Comparison of ENCODE assay signal across 5 cellular contexts in genomic region chr16:2578905-2579304, GRCh38. TPM values are rescaled to one million over a fixed set of nuclear protein-coding genes. Genes with fewer than 3 reads are reported as not detected.
A peak's percentile ranks its signal among the peaks of the same experiment; 100 is the strongest.
DNase-seq lines count a peak whose midpoint lies in the region; ATAC-seq lines count a peak whose summit lies in the region.
"Not testable (repeated sequence)": the region's sequence is repeated elsewhere in the genome, so short reads cannot be mapped to it uniquely, and the experiment has no call there.
"Had no signal": no experiment of that assay in that cellular context is flagged by ENCODE, and none has a peak within 500 bp of the region (broad histone marks: within the 10 kb centered on the region; RNA-seq: fewer than 3 reads in every experiment).

No MANE protein-coding gene starts in this region.

- ATAC-seq in left cardiac atrium: peak; percentile 60 to 64
- peak; percentile 26 for ATAC-seq in left ventricle myocardium superior

- DNase-seq in left cardiac atrium, left ventricle myocardium superior: not testable (repeated sequence)

- intact Hi-C loops in left cardiac atrium (cut with DNase I); left ventricle myocardium superior (cut with micrococcal nuclease): not testable (repeated sequence)

RNA-seq across cellular contexts. Expression of gene PDPK1, which starts 41.1 kb away (rescaled TPM):
- total RNA-seq in left cardiac atrium (10 to 100 TPM; 32.6 to 39.4 TPM), left ventricle myocardium superior (43.1 TPM)

RNA-seq across cellular contexts. Expression of gene CEMP1, which starts 47.7 kb away (rescaled TPM):
- not detected for total RNA-seq in left cardiac atrium
- not detected for total RNA-seq in left ventricle myocardium superior
- total RNA-seq: A172, A673, Daoy had no signal

RNA-seq across cellular contexts. Expression of gene AMDHD2, which starts 58.7 kb away (rescaled TPM):
- total RNA-seq in left cardiac atrium: 10 to 100 TPM; 15.8 to 21.8 TPM
- total RNA-seq in left ventricle myocardium superior: 15.8 TPM
